ENCODE assay signal across 8 cellular contexts in genomic region chr1:150995896-150996295, GRCh38. TPM values are rescaled to one million over a fixed set of nuclear protein-coding genes. Genes with fewer than 3 reads are reported as not detected.
DNase-seq lines count a peak whose midpoint lies in the region; ATAC-seq, FAIRE-seq and TF ChIP-seq lines count a peak whose summit lies in the region.

No MANE protein-coding gene starts in this region.

- no peaks in the 10 kb centered on the region for H3K9me3 Mint-ChIP-seq in activated CD8-positive, alpha-beta memory T cell treated with anti-CD3 and anti-CD28 coated beads, Interleukin-2, amount 10 ng/mL, durations not matched to agents 7 days and 5 days (ENCODE audit: low read depth)
- H3K9me3 Mint-ChIP-seq in nephron progenitor cell = no peaks in the 10 kb centered on the region

- no peaks in the 10 kb centered on the region for H3K36me3 Mint-ChIP-seq in activated CD8-positive, alpha-beta memory T cell treated with anti-CD3 and anti-CD28 coated beads, Interleukin-2, amount 10 ng/mL, durations not matched to agents 7 days and 5 days
- H3K36me3 Mint-ChIP-seq in nephron progenitor cell (ENCODE audit: low read depth) = peaks cover 9% of the 10 kb centered on the region

- H3K79me2 ChIP-seq in endothelial cell of umbilical vein (ENCODE audit: control insufficient read depth, insufficient read depth, low read length) = no peaks in the 10 kb centered on the region

- dilution Hi-C loops in endothelial cell of umbilical vein (cut with MboI; ENCODE audit: extremely low pct_ligation_motif_present, low sequenced_read_pairs) = no loop called here

- peak; percentile 57 to 68 for TF ChIP-seq CTCF in endothelial cell of umbilical vein (IDR thresholded peaks at IDR 0.05; ENCODE audit: extremely low read depth in 1 of 2, insufficient read depth in 1 of 2, low read depth in 1 of 2, low read length in 2 of 2)
- peak; percentile 84 for TF ChIP-seq CTCF in nephron progenitor cell (IDR thresholded peaks at IDR 0.05)

- no peak overlapping the region for H3K4me3 ChIP-seq in endothelial cell of umbilical vein (replicated peaks in 1 of 3; ENCODE audit: insufficient read depth in 1 of 3, low read depth in 1 of 3, low read length in 3 of 3)

- no peaks in the 10 kb centered on the region for H3K9me3 ChIP-seq in endothelial cell of umbilical vein (replicated peaks; ENCODE audit: control insufficient read depth, insufficient read depth, low read length)

- H3K4me1 Mint-ChIP-seq in activated CD8-positive, alpha-beta memory T cell treated with anti-CD3 and anti-CD28 coated beads, Interleukin-2, amount 10 ng/mL, durations not matched to agents 7 days and 5 days = peaks cover 15% of the 10 kb centered on the region
- H3K4me1 Mint-ChIP-seq in nephron progenitor cell = peaks cover 12% of the 10 kb centered on the region

- H2AFZ ChIP-seq in endothelial cell of umbilical vein (ENCODE audit: low read depth, low read length) = peak overlapping the region; percentile 15

- BruUV-seq in endothelial cell of umbilical vein (replicated peaks; lab: Mats Ljungman, UMichigan) = no TSS peak

- H3K4me2 ChIP-seq in endothelial cell of umbilical vein (ENCODE audit: insufficient read depth, low read length) = no peak overlapping the region

- no peak overlapping the region for H3K27ac ChIP-seq in endothelial cell of umbilical vein (ENCODE audit: insufficient read depth, low read depth, low read length)

- ATAC-seq in activated CD8-positive, alpha-beta memory T cell treated with anti-CD3 and anti-CD28 coated beads, Interleukin-2, amount 10 ng/mL, durations not matched to agents 7 days and 5 days = peak; percentile 46
- no peak for ATAC-seq in activated CD4-positive, CD25-positive, alpha-beta regulatory T cell treated with anti-CD3 and anti-CD28 coated beads, Interleukin-2, amount 50 U/mL, for 24 hours
- no peak for ATAC-seq in GM21528 (IDR thresholded peaks at IDR 0.05; ENCODE audit: low FRiP score, unreplicated experiment)

- H3K27me3 Mint-ChIP-seq in activated CD8-positive, alpha-beta memory T cell treated with anti-CD3 and anti-CD28 coated beads, Interleukin-2, amount 10 ng/mL, durations not matched to agents 7 days and 5 days = no peaks in the 10 kb centered on the region
- peaks cover 5% of the 10 kb centered on the region for H3K27me3 Mint-ChIP-seq in nephron progenitor cell (ENCODE audit: low read depth, poor library complexity)

- POLR2A ChIA-PET in endothelial cell of umbilical vein (lab: Charles Lee) = interaction anchor here (0.9 kb wide), 1 partner anchor 11 kb away, joined by 4 read pairs; the partner anchor contains the start of gene MINDY1

- H3K9me1 ChIP-seq in endothelial cell of umbilical vein (replicated peaks; ENCODE audit: control insufficient read depth, extremely low read depth, insufficient read depth, low read length) = no peaks in the 10 kb centered on the region

- peaks cover 0 to 11% of the 10 kb centered on the region in 2 experiments for H3K36me3 ChIP-seq in endothelial cell of umbilical vein (ENCODE audit: control insufficient read depth in 2 of 2, extremely low read depth in 1 of 2, insufficient read depth in 2 of 2, low read length in 2 of 2)

- DNase-seq in activated CD8-positive, alpha-beta memory T cell treated with anti-CD3 and anti-CD28 coated beads, Interleukin-2, amount 10 ng/mL, durations not matched to agents 7 days and 5 days = peak; percentile 56
- DNase-seq in activated CD8-positive, alpha-beta memory T cell treated with anti-CD3 and anti-CD28 coated beads for 24 hours = no peak
- DNase-seq in SHP77 treated with DMSO at 0.1 percent for 48 hours (lab: John Stamatoyannopoulos, UW) (peak; percentile 30), endothelial cell of umbilical vein (ENCODE audit: low read depth, low spot score) (no peak), nephron progenitor cell (peak; percentile 56), A172 (ENCODE audit: low spot score) (no peak)

- no peaks in the 10 kb centered on the region for H3K27me3 ChIP-seq in endothelial cell of umbilical vein (ENCODE audit: control insufficient read depth in 2 of 2, insufficient read depth in 2 of 2, low read length in 2 of 2)

- CTCF ChIA-PET in activated CD8-positive, alpha-beta memory T cell treated with anti-CD3 and anti-CD28 coated beads, Interleukin-2, amount 10 ng/mL, durations not matched to agents 7 days and 5 days (lab: Charles Lee) = interaction anchor here (0.6 to 7.3 kb wide), 30 partner anchors 10 to 740 kb away, joined by 3 to 104 read pairs (median 3); partner anchors contain the start of genes ANXA9, MINDY1 and TARS2
- CTCF ChIA-PET in endothelial cell of umbilical vein (lab: Charles Lee) = interaction anchor here (0.6 to 12.3 kb wide), 42 partner anchors 10 to 1049 kb away, joined by 3 to 278 read pairs (median 4); partner anchors contain the start of genes ANXA9, BNIPL, C1orf56 and CERS2

- intact Hi-C loops in endothelial cell of umbilical vein (cut with micrococcal nuclease) = loop anchor here (1.0 kb wide), 1 partner anchor 17 kb away; no protein-coding TSS in a partner anchor

- H3K9ac ChIP-seq in endothelial cell of umbilical vein (replicated peaks; ENCODE audit: extremely low read depth, insufficient read depth, low read length) = no peak overlapping the region

- peak overlapping the region; percentile 23 for H3K4me3 Mint-ChIP-seq in activated CD8-positive, alpha-beta memory T cell treated with anti-CD3 and anti-CD28 coated beads, Interleukin-2, amount 10 ng/mL, durations not matched to agents 7 days and 5 days
- H3K4me3 Mint-ChIP-seq in nephron progenitor cell = no peak overlapping the region

- no peak for TF ChIP-seq POLR2A in endothelial cell of umbilical vein (IDR thresholded peaks at IDR 0.05; ENCODE audit: low read depth, low read length)

- peak overlapping the region; percentile 49 for H3K27ac Mint-ChIP-seq in activated CD8-positive, alpha-beta memory T cell treated with anti-CD3 and anti-CD28 coated beads, Interleukin-2, amount 10 ng/mL, durations not matched to agents 7 days and 5 days
- H3K27ac Mint-ChIP-seq in nephron progenitor cell = no peak overlapping the region

- peak; percentile 89 for FAIRE-seq in endothelial cell of umbilical vein (lab: Jason Lieb, UNC)

- peaks cover 11% of the 10 kb centered on the region for H3K4me1 ChIP-seq in endothelial cell of umbilical vein (ENCODE audit: control insufficient read depth, extremely low read depth, insufficient read depth, low read length)

- H4K20me1 ChIP-seq in endothelial cell of umbilical vein (replicated peaks; ENCODE audit: control insufficient read depth, extremely low read depth, insufficient read depth, low read length) = no peaks in the 10 kb centered on the region

RNA-seq across cellular contexts. Expression of gene MINDY1, which starts 10.8 kb away (rescaled TPM):
- total RNA-seq in activated CD8-positive, alpha-beta memory T cell treated with anti-CD3 and anti-CD28 coated beads, Interleukin-2, amount 10 ng/mL, durations not matched to agents 7 days and 5 days = 1 to 10 TPM; 4.2 to 7.0 TPM
- total RNA-seq in endothelial cell of umbilical vein = 11.7 and 12.0 TPM in 2 replicates
- polyA plus RNA-seq in endothelial cell of umbilical vein = 15.4 and 16.1 TPM in 2 replicates
- 11.2 and 11.5 TPM in 2 replicates for polyA plus RNA-seq in endothelial cell of umbilical vein (2011; cell fraction: cytosol; rRNA removed)
- 21.3 and 26.7 TPM in 2 replicates for polyA plus RNA-seq in endothelial cell of umbilical vein (2011; cell fraction: nucleus; rRNA removed)
- polyA plus RNA-seq in endothelial cell of umbilical vein (2012) = 8.4 and 10.3 TPM in 2 replicates
- 15.4 and 22.7 TPM in 2 replicates for polyA minus RNA-seq in endothelial cell of umbilical vein
- polyA minus RNA-seq in endothelial cell of umbilical vein (2011; cell fraction: cytosol; rRNA and poly(A)+ RNA removed) = 7.9 TPM
- polyA minus RNA-seq in endothelial cell of umbilical vein (2011; cell fraction: nucleus; rRNA and poly(A)+ RNA removed) = 10.0 and 10.7 TPM in 2 replicates
- total RNA-seq in A172 (2014; rRNA removed; shearing (Covaris generic)) = 9.3 and 10.6 TPM in 2 replicates

RNA-seq across cellular contexts. Expression of gene PRUNE1, which starts 12.4 kb away (rescaled TPM):
- total RNA-seq in activated CD8-positive, alpha-beta memory T cell treated with anti-CD3 and anti-CD28 coated beads, Interleukin-2, amount 10 ng/mL, durations not matched to agents 7 days and 5 days = 10 to 100 TPM; 14.7 to 17.4 TPM
- total RNA-seq in endothelial cell of umbilical vein = 8.0 and 8.6 TPM in 2 replicates
- 17.5 and 19.3 TPM in 2 replicates for polyA plus RNA-seq in endothelial cell of umbilical vein
- polyA plus RNA-seq in endothelial cell of umbilical vein (2011; cell fraction: cytosol; rRNA removed) = 11.9 and 12.9 TPM in 2 replicates
- polyA plus RNA-seq in endothelial cell of umbilical vein (2011; cell fraction: nucleus; rRNA removed) = 10.1 and 10.7 TPM in 2 replicates
- 5.9 and 7.5 TPM in 2 replicates for polyA plus RNA-seq in endothelial cell of umbilical vein (2012)
- 18.7 and 21.9 TPM in 2 replicates for polyA minus RNA-seq in endothelial cell of umbilical vein
- polyA minus RNA-seq in endothelial cell of umbilical vein (2011; cell fraction: cytosol; rRNA and poly(A)+ RNA removed) = 22.6 TPM
- 5.5 and 6.2 TPM in 2 replicates for polyA minus RNA-seq in endothelial cell of umbilical vein (2011; cell fraction: nucleus; rRNA and poly(A)+ RNA removed)
- total RNA-seq in A172 (2014; rRNA removed; shearing (Covaris generic)) = 18.8 and 19.0 TPM in 2 replicates

RNA-seq across cellular contexts. Expression of gene ANXA9, which starts 13.8 kb away (rescaled TPM):
- under 1 TPM in 1 of 2 experiments, not detected in 1; 0.23 TPM for total RNA-seq in activated CD8-positive, alpha-beta memory T cell treated with anti-CD3 and anti-CD28 coated beads, Interleukin-2, amount 10 ng/mL, durations not matched to agents 7 days and 5 days
- total RNA-seq in endothelial cell of umbilical vein = not detected in 2 replicates
- not detected in 2 replicates for polyA plus RNA-seq in endothelial cell of umbilical vein
- not detected in 2 replicates for polyA plus RNA-seq in endothelial cell of umbilical vein (2011; cell fraction: cytosol; rRNA removed)
- polyA plus RNA-seq in endothelial cell of umbilical vein (2011; cell fraction: nucleus; rRNA removed) = not detected in 2 replicates
- 0.46 and 0.62 TPM in 2 replicates for polyA plus RNA-seq in endothelial cell of umbilical vein (2012)
- polyA minus RNA-seq in endothelial cell of umbilical vein = not detected in 2 replicates
- 2.2 TPM for polyA minus RNA-seq in endothelial cell of umbilical vein (2011; cell fraction: cytosol; rRNA and poly(A)+ RNA removed)
- not detected in 2 replicates for polyA minus RNA-seq in endothelial cell of umbilical vein (2011; cell fraction: nucleus; rRNA and poly(A)+ RNA removed)
- 18.2 and 20.6 TPM in 2 replicates for total RNA-seq in A172 (2014; rRNA removed; shearing (Covaris generic))

RNA-seq across cellular contexts. Expression of gene CERS2, which starts 21.3 kb away (rescaled TPM):
- total RNA-seq in activated CD8-positive, alpha-beta memory T cell treated with anti-CD3 and anti-CD28 coated beads, Interleukin-2, amount 10 ng/mL, durations not matched to agents 7 days and 5 days = 100 to 1,000 TPM; 144 to 170 TPM
- 155 and 171 TPM in 2 replicates for total RNA-seq in endothelial cell of umbilical vein
- polyA plus RNA-seq in endothelial cell of umbilical vein = 143 and 158 TPM in 2 replicates
- 158 and 161 TPM in 2 replicates for polyA plus RNA-seq in endothelial cell of umbilical vein (2011; cell fraction: cytosol; rRNA removed)
- polyA plus RNA-seq in endothelial cell of umbilical vein (2011; cell fraction: nucleus; rRNA removed) = 124 and 141 TPM in 2 replicates
- polyA plus RNA-seq in endothelial cell of umbilical vein (2012) = 96.0 and 136 TPM in 2 replicates
- polyA minus RNA-seq in endothelial cell of umbilical vein = 178 and 194 TPM in 2 replicates
- polyA minus RNA-seq in endothelial cell of umbilical vein (2011; cell fraction: cytosol; rRNA and poly(A)+ RNA removed) = 167 TPM
- 40.8 and 75.8 TPM in 2 replicates for polyA minus RNA-seq in endothelial cell of umbilical vein (2011; cell fraction: nucleus; rRNA and poly(A)+ RNA removed)
- 376 and 393 TPM in 2 replicates for total RNA-seq in A172 (2014; rRNA removed; shearing (Covaris generic))

RNA-seq across cellular contexts. Expression of gene BNIPL, which starts 40.5 kb away (rescaled TPM):
- total RNA-seq in activated CD8-positive, alpha-beta memory T cell treated with anti-CD3 and anti-CD28 coated beads, Interleukin-2, amount 10 ng/mL, durations not matched to agents 7 days and 5 days = 1 to 10 TPM; 1.0 to 2.0 TPM
- total RNA-seq in endothelial cell of umbilical vein = 0.42 and 0.67 TPM in 2 replicates
- polyA plus RNA-seq in endothelial cell of umbilical vein = 0.26 and 0.41 TPM in 2 replicates
- polyA plus RNA-seq in endothelial cell of umbilical vein (2011; cell fraction: cytosol; rRNA removed) = 0.23 and 0.27 TPM in 2 replicates
- polyA plus RNA-seq in endothelial cell of umbilical vein (2011; cell fraction: nucleus; rRNA removed) = 1.3 and 1.8 TPM in 2 replicates
- 0.05 and 0.60 TPM in 2 replicates for polyA plus RNA-seq in endothelial cell of umbilical vein (2012)
- polyA minus RNA-seq in endothelial cell of umbilical vein = 0.51 TPM in 1 of 2 replicates, not detected in the other
- polyA minus RNA-seq in endothelial cell of umbilical vein (2011; cell fraction: cytosol; rRNA and poly(A)+ RNA removed) = not detected
- 0.53 and 0.96 TPM in 2 replicates for polyA minus RNA-seq in endothelial cell of umbilical vein (2011; cell fraction: nucleus; rRNA and poly(A)+ RNA removed)
- 0.38 and 0.86 TPM in 2 replicates for total RNA-seq in A172 (2014; rRNA removed; shearing (Covaris generic))

Comparison
In these comparisons a context has a peak if more than half of its experiments do, and no peak if none do; other contexts are left out.
1. DNase-seq: peak in activated CD8-positive, alpha-beta memory T cell treated with anti-CD3 and anti-CD28 coated beads, Interleukin-2, amount 10 ng/mL, durations not matched to agents 7 days and 5 days (single experiment), SHP77 treated with DMSO at 0.1 percent for 48 hours (single experiment) and nephron progenitor cell (single experiment); none in activated CD8-positive, alpha-beta memory T cell treated with anti-CD3 and anti-CD28 coated beads for 24 hours (single experiment), endothelial cell of umbilical vein (single experiment) and A172 (single experiment).
2. RNA of gene ANXA9, which starts 13.8 kb away (total RNA-seq): 18.2 to 20.6 TPM in A172; 0.23 TPM in activated CD8-positive, alpha-beta memory T cell treated with anti-CD3 and anti-CD28 coated beads, Interleukin-2, amount 10 ng/mL, durations not matched to agents 7 days and 5 days and not detected in endothelial cell of umbilical vein; every median in the first group is over 10 times any median in the second.